ENCODE assay signal across 8 cellular contexts in the genomic region with DNA sequence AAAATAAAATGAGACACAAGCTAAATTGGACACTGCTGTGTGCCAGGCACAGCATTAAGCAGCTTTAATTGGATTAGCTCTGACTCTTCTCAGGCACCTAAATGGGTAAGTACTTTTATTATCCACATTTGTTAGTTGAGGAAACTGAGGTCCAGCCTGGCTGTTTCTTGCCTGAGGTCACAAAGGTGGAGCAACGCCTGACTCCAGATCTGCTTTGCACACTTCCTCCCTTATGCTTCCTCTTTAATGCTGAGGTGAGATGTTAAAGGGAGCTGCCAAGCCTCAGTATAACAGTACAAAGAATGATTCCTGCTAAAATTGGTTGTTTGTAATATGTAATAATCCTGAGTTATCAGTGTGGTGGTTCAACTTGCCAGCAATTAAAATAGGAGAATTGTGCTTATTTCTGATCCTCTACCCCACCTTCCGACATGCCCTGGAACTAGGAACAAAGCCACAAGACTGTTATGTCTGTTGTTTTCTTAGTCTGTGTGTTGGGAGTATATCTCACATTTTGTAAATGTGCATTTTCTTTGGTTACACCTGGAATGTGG.
DNase-seq lines count a peak whose midpoint lies in the region; ATAC-seq and TF ChIP-seq lines count a peak whose summit lies in the region.

No MANE protein-coding gene starts in this region.

- TF ChIP-seq POLR2A in right lobe of liver (IDR thresholded peaks at IDR 0.05) (no peak), vagina (IDR thresholded peaks at IDR 0.05) (no peak)

- H3K4me3 ChIP-seq in right lobe of liver (peak overlapping the region in 2 of 3 donors; percentile 59 to 72), vagina (peak overlapping the region; percentile 83 to 91)

- H3K4me1 Mint-ChIP-seq in activated T-helper 2 cell treated with anti-CD3 and anti-CD28 coated beads, Interferon-gamma antibody, Interleukin-2, Interleukin-4, amounts not matched to agents 10 μg/mL and 5 μg/mL and 100 μg/mL, durations not matched to agents 14 hours and 24 hours and 36 hours (ENCODE audit: low read depth), result peaks cover 67% of the 10 kb centered on the region

- intact Hi-C loops in cardiac septum (cut with DNase I), result loop anchor here (5.0 kb wide), 1 partner anchor 33 kb away; no protein-coding TSS in a partner anchor
- intact Hi-C loops in left cardiac atrium (cut with DNase I), result loop anchor here (5.0 kb wide), 3 partner anchors 72 to 87 kb away; a partner anchor contains a TSS
- intact Hi-C loops in activated T-helper 2 cell treated with anti-CD3 and anti-CD28 coated beads, Interferon-gamma antibody, Interleukin-2, Interleukin-4, amounts not matched to agents 10 μg/mL and 5 μg/mL and 100 μg/mL, durations not matched to agents 14 hours and 24 hours and 36 hours (cut with micrococcal nuclease), result no loop called here
- intact Hi-C loops in right lobe of liver (cut with DNase I), result no loop called here
- intact Hi-C loops in vagina (cut with DNase I), result loop anchor here (5.0 to 10.0 kb wide), 2 partner anchors 33 to 76 kb away; no protein-coding TSS in a partner anchor
- intact Hi-C loops in head of caudate nucleus (cut with DNase I), result loop anchor here (5.0 kb wide), 1 partner anchor 83 kb away; no protein-coding TSS in a partner anchor

- ATAC-seq in left cardiac atrium, result no peak
- ATAC-seq in right lobe of liver, result no peak
- ATAC-seq in GM21576 (IDR thresholded peaks at IDR 0.05; ENCODE audit: unreplicated experiment), result no peak

- no peak for TF ChIP-seq CTCF in right lobe of liver (IDR thresholded peaks at IDR 0.05)
- no peak for TF ChIP-seq CTCF in vagina (IDR thresholded peaks at IDR 0.05)

- no peaks in the 10 kb centered on the region for H3K36me3 ChIP-seq in right lobe of liver
- H3K36me3 ChIP-seq in vagina, result no peaks in the 10 kb centered on the region

- peak; percentile 86 for DNase-seq in cardiac septum (ENCODE audit: low spot score)
- DNase-seq in left cardiac atrium, result no peak
- no peak for DNase-seq in activated T-helper 2 cell treated with anti-CD3 and anti-CD28 coated beads, Interferon-gamma antibody, Interleukin-2, Interleukin-4, amounts not matched to agents 10 μg/mL and 5 μg/mL and 100 μg/mL, durations not matched to agents 14 hours and 24 hours and 36 hours (ENCODE audit: low spot score)
- no peak for DNase-seq in right lobe of liver
- no peak for DNase-seq in vagina (ENCODE audit: extremely low spot score in 2 of 2)
- DNase-seq in head of caudate nucleus, result no peak
- no peak for DNase-seq in DMS 273 (lab: John Stamatoyannopoulos, UW; ENCODE audit: unreplicated experiment)

- peaks cover 0 to 57% (median 24%) of the 10 kb centered on the region in 4 donors for H3K4me1 ChIP-seq in right lobe of liver
- peaks cover 75% of the 10 kb centered on the region for H3K4me1 ChIP-seq in vagina

- peak overlapping the region; percentile 75 for H3K4me3 Mint-ChIP-seq in activated T-helper 2 cell treated with anti-CD3 and anti-CD28 coated beads, Interferon-gamma antibody, Interleukin-2, Interleukin-4, amounts not matched to agents 10 μg/mL and 5 μg/mL and 100 μg/mL, durations not matched to agents 14 hours and 24 hours and 36 hours (ENCODE audit: low read depth)

- H3K27ac Mint-ChIP-seq in activated T-helper 2 cell treated with anti-CD3 and anti-CD28 coated beads, Interferon-gamma antibody, Interleukin-2, Interleukin-4, amounts not matched to agents 10 μg/mL and 5 μg/mL and 100 μg/mL, durations not matched to agents 14 hours and 24 hours and 36 hours, result no peak overlapping the region

- peaks cover 8% of the 10 kb centered on the region for H3K36me3 Mint-ChIP-seq in activated T-helper 2 cell treated with anti-CD3 and anti-CD28 coated beads, Interferon-gamma antibody, Interleukin-2, Interleukin-4, amounts not matched to agents 10 μg/mL and 5 μg/mL and 100 μg/mL, durations not matched to agents 14 hours and 24 hours and 36 hours (ENCODE audit: low read depth)

- H3K27me3 ChIP-seq in right lobe of liver (no peaks in the 10 kb centered on the region), vagina (no peaks in the 10 kb centered on the region)

- WGBS in right lobe of liver (ENCODE audit: insufficient coverage, low coverage, low lambda C conversion rate, missing lambda C conversion rate), result 18% methylated on average over 2 of the region's 2 CpGs

- H3K9me3 ChIP-seq in right lobe of liver (no peaks in the 10 kb centered on the region), vagina (no peaks in the 10 kb centered on the region)

- H3K9me3 Mint-ChIP-seq in activated T-helper 2 cell treated with anti-CD3 and anti-CD28 coated beads, Interferon-gamma antibody, Interleukin-2, Interleukin-4, amounts not matched to agents 10 μg/mL and 5 μg/mL and 100 μg/mL, durations not matched to agents 14 hours and 24 hours and 36 hours, result no peaks in the 10 kb centered on the region

- H3K27ac ChIP-seq in right lobe of liver (peak overlapping the region; percentile 15 to 98 (median 16)), vagina (peak overlapping the region; percentile 96)

- no peaks in the 10 kb centered on the region for H3K27me3 Mint-ChIP-seq in activated T-helper 2 cell treated with anti-CD3 and anti-CD28 coated beads, Interferon-gamma antibody, Interleukin-2, Interleukin-4, amounts not matched to agents 10 μg/mL and 5 μg/mL and 100 μg/mL, durations not matched to agents 14 hours and 24 hours and 36 hours (ENCODE audit: low read depth)

Comparison
In these comparisons a context has a peak if more than half of its experiments do, and no peak if none do; other contexts are left out.
1. intact Hi-C loops: an anchor here in cardiac septum (5.0 kb wide), left cardiac atrium (5.0 kb wide), vagina (5.0 to 10.0 kb wide) and head of caudate nucleus (5.0 kb wide); none called in activated T-helper 2 cell treated with anti-CD3 and anti-CD28 coated beads, Interferon-gamma antibody, Interleukin-2, Interleukin-4, amounts not matched to agents 10 μg/mL and 5 μg/mL and 100 μg/mL, durations not matched to agents 14 hours and 24 hours and 36 hours and right lobe of liver.